ENCODE assay signal across 2 cellular contexts in the genomic region with DNA sequence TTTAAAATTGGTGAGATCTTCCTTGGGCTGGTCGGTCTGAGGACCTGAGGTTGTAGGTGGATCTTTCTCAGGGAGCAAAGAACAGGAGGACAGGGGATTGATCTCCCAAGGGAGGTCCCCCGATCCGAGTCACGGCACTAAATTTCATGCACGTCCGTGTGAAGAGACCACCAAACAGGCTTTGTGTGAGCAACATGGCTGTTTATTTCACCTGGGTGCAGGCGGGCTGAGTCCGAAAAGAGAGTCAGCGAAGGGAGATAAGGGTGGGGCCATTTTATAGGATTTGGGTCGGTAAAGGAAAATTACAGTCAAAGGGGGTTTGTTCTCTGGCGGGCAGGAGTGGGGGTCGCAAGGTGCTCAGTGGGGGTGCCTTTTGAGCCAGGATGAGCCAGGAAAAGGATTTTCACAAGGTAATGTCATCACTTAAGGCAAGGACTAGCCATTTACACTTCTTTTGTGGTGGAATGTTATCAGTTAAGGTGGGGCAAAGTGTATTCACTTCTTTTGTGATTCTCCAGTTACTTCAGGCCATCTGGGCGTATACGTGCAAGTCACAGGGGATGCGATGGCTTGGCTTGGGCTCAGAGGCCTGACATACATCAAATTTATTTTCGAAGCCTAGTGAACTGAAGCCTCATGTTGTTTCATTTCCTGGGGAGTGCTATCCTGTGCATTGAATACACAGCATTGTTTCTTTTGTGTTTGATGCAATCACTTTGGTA.
TF ChIP-seq lines count a peak whose summit lies in the region.

No MANE protein-coding gene starts in this region.

TF ChIP-seq in WTC11, 78 proteins besides CTCF, POLR2A, EP300 and RAD21:
- TF ChIP-seq, protein P1, sequence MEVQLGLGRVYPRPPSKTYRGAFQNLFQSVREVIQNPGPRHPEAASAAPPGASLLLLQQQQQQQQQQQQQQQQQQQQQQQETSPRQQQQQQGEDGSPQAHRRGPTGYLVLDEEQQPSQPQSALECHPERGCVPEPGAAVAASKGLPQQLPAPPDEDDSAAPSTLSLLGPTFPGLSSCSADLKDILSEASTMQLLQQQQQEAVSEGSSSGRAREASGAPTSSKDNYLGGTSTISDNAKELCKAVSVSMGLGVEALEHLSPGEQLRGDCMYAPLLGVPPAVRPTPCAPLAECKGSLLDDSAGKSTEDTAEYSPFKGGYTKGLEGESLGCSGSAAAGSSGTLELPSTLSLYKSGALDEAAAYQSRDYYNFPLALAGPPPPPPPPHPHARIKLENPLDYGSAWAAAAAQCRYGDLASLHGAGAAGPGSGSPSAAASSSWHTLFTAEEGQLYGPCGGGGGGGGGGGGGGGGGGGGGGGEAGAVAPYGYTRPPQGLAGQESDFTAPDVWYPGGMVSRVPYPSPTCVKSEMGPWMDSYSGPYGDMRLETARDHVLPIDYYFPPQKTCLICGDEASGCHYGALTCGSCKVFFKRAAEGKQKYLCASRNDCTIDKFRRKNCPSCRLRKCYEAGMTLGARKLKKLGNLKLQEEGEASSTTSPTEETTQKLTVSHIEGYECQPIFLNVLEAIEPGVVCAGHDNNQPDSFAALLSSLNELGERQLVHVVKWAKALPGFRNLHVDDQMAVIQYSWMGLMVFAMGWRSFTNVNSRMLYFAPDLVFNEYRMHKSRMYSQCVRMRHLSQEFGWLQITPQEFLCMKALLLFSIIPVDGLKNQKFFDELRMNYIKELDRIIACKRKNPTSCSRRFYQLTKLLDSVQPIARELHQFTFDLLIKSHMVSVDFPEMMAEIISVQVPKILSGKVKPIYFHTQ (CRISPR knock-in tag; IDR thresholded peaks at IDR 0.05), result 0 out of 2 replicates have a peak, but pooled peaks have one; percentile 78
- TF ChIP-seq, protein P2, sequence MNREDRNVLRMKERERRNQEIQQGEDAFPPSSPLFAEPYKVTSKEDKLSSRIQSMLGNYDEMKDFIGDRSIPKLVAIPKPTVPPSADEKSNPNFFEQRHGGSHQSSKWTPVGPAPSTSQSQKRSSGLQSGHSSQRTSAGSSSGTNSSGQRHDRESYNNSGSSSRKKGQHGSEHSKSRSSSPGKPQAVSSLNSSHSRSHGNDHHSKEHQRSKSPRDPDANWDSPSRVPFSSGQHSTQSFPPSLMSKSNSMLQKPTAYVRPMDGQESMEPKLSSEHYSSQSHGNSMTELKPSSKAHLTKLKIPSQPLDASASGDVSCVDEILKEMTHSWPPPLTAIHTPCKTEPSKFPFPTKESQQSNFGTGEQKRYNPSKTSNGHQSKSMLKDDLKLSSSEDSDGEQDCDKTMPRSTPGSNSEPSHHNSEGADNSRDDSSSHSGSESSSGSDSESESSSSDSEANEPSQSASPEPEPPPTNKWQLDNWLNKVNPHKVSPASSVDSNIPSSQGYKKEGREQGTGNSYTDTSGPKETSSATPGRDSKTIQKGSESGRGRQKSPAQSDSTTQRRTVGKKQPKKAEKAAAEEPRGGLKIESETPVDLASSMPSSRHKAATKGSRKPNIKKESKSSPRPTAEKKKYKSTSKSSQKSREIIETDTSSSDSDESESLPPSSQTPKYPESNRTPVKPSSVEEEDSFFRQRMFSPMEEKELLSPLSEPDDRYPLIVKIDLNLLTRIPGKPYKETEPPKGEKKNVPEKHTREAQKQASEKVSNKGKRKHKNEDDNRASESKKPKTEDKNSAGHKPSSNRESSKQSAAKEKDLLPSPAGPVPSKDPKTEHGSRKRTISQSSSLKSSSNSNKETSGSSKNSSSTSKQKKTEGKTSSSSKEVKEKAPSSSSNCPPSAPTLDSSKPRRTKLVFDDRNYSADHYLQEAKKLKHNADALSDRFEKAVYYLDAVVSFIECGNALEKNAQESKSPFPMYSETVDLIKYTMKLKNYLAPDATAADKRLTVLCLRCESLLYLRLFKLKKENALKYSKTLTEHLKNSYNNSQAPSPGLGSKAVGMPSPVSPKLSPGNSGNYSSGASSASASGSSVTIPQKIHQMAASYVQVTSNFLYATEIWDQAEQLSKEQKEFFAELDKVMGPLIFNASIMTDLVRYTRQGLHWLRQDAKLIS (CRISPR knock-in tag; IDR thresholded peaks at IDR 0.05; ENCODE audit: borderline replicate concordance), result peak; percentile 23; the same call in 1 of the 2 replicates
- TF ChIP-seq, protein P3, sequence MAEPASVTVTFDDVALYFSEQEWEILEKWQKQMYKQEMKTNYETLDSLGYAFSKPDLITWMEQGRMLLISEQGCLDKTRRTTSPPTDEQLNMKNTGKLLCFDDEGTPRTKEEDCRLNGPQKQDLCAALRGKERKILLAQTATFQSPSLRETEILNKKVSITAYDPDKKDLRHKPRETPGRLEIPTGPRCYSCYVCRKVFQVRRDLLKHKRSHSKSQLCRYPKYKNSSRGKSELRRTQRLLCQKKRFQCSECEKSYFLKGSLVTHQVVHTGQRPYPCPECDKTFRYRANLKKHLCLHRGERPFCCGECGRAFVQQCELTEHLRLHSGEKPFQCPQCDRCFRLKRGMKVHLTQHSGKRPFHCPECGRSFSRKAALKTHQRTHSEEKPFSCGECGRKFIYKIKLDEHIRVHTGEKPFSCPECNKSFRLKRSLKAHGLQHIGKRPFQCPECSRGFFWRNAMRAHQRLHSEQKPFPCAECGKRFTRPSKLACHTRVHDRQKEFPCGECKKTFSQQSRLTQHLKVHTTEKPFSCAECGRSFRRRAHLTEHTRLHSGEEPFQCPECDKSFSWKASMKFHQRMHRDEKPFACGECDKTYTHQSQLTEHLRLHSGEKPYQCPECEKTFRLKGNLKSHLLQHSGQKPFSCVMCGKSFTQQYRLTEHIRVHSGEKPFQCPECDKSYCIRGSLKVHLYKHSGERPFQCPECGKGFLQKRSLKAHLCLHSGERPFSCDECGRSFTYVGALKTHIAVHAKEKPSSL (CRISPR knock-in tag; conservative IDR thresholded peaks at IDR 0.05), result 0 out of 2 replicates have a peak, but pooled peaks have one; percentile 26

TF ChIP-seq in H1, 55 proteins besides CTCF, POLR2A, EP300 and RAD21:
- TF ChIP-seq TAF1 (IDR thresholded peaks at IDR 0.05; ENCODE audit: low read depth, low read length) (peak; percentile 47; the same call in 1 of the 2 replicates), TBP (IDR thresholded peaks at IDR 0.05; ENCODE audit: low read depth, low read length) (peak; percentile 55), YY1 (IDR thresholded peaks at IDR 0.05; ENCODE audit: low read depth, low read length) (peak; percentile 58; the same call in 1 of the 2 replicates), TCF12 (IDR thresholded peaks at IDR 0.05; ENCODE audit: low read depth, low read length) (0 out of 2 replicates have a peak, but pooled peaks have one; percentile 43), SP1 (IDR thresholded peaks at IDR 0.05; ENCODE audit: low read depth, low read length) (0 out of 2 replicates have a peak, but pooled peaks have one; percentile 57)
